ENCODE assay signal across 8 cellular contexts in genomic region chr19:12778020-12778904, GRCh38. TPM values are rescaled to one million over a fixed set of nuclear protein-coding genes. Genes with fewer than 3 reads are reported as not detected.
A peak's percentile ranks its signal among the peaks of the same experiment; 100 is the strongest.
DNase-seq lines count a peak whose midpoint lies in the region; ATAC-seq and TF ChIP-seq lines count a peak whose summit lies in the region.

No MANE protein-coding gene starts in this region.

- H3K27me3 ChIP-seq in muscle layer of duodenum (ENCODE audit: low read depth, low read length) (no peaks in the 10 kb centered on the region), tibial nerve (no peaks in the 10 kb centered on the region)

- CTCF ChIA-PET in activated CD8-positive, alpha-beta T cell treated with anti-CD3 and anti-CD28 coated beads, Interleukin-2, amount 10 ng/mL, durations not matched to agents 7 days and 5 days (lab: Charles Lee) = interaction anchor here (1.0 to 8.5 kb wide), 15 partner anchors 7 to 73 kb away, joined by 3 to 390 read pairs (median 8); partner anchors contain the start of genes GET3, JUNB, PRDX2 and RNASEH2A

- TF ChIP-seq POLR2A in tibial nerve (IDR thresholded peaks at IDR 0.05) = peak in 1 of 2 donors; percentile 29

- peak overlapping the region; percentile 72 for H3K4me3 Mint-ChIP-seq in activated CD8-positive, alpha-beta T cell treated with anti-CD3 and anti-CD28 coated beads, Interleukin-2, amount 10 ng/mL, durations not matched to agents 7 days and 5 days

- H3K27ac Mint-ChIP-seq in activated CD8-positive, alpha-beta T cell treated with anti-CD3 and anti-CD28 coated beads, Interleukin-2, amount 10 ng/mL, durations not matched to agents 7 days and 5 days = peak overlapping the region; percentile 85

- ATAC-seq in activated CD8-positive, alpha-beta T cell treated with anti-CD3 and anti-CD28 coated beads, Interleukin-2, amount 10 ng/mL, durations not matched to agents 7 days and 5 days = peak; percentile 6
- peak; percentile 13 for ATAC-seq in esophagus mucosa

- TF ChIP-seq CTCF in 22Rv1 (IDR thresholded peaks at IDR 0.05) = no peak
- TF ChIP-seq CTCF in GM12864 (IDR thresholded peaks at IDR 0.05; ENCODE audit: low read depth, low read length, missing control alignments) = peak; percentile 3
- no peak for TF ChIP-seq CTCF in tibial nerve (IDR thresholded peaks at IDR 0.05)

- no peaks in the 10 kb centered on the region for H3K27me3 Mint-ChIP-seq in activated CD8-positive, alpha-beta T cell treated with anti-CD3 and anti-CD28 coated beads, Interleukin-2, amount 10 ng/mL, durations not matched to agents 7 days and 5 days (ENCODE audit: low read depth)

- H3K4me3 ChIP-seq in GM12864 (ENCODE audit: low read depth, low read length) = peak overlapping the region; percentile 68
- peak overlapping the region; percentile 63 to 89 for H3K4me3 ChIP-seq in muscle layer of duodenum (ENCODE audit: low read depth in 1 of 2, low read length in 2 of 2)
- H3K4me3 ChIP-seq in tibial nerve = peak overlapping the region; percentile 53 to 81 (median 60)

- peaks cover 45% of the 10 kb centered on the region for H3K4me1 Mint-ChIP-seq in activated CD8-positive, alpha-beta T cell treated with anti-CD3 and anti-CD28 coated beads, Interleukin-2, amount 10 ng/mL, durations not matched to agents 7 days and 5 days (ENCODE audit: low read depth)

- peaks cover 8 to 24% of the 10 kb centered on the region in 2 donors for H3K4me1 ChIP-seq in muscle layer of duodenum (ENCODE audit: control insufficient read depth in 1 of 2, insufficient read depth in 2 of 2, low read length in 2 of 2)
- peaks cover 0 to 58% (median 45%) of the 10 kb centered on the region in 4 donors for H3K4me1 ChIP-seq in tibial nerve

- H3K9me3 Mint-ChIP-seq in activated CD8-positive, alpha-beta T cell treated with anti-CD3 and anti-CD28 coated beads, Interleukin-2, amount 10 ng/mL, durations not matched to agents 7 days and 5 days (ENCODE audit: insufficient read depth) = no peaks in the 10 kb centered on the region

- peak overlapping the region; percentile 95 for H3K27ac ChIP-seq in 22Rv1
- H3K27ac ChIP-seq in muscle layer of duodenum (ENCODE audit: low read length) = peak overlapping the region; percentile 95
- H3K27ac ChIP-seq in tibial nerve = peak overlapping the region; percentile 93 to 98 (median 94)

- POLR2A ChIA-PET in activated CD8-positive, alpha-beta T cell treated with anti-CD3 and anti-CD28 coated beads, Interleukin-2, amount 10 ng/mL, durations not matched to agents 7 days and 5 days (lab: Charles Lee) = interaction anchor here (0.6 to 15.2 kb wide), 7 partner anchors 8 to 44 kb away, joined by 3 to 380 read pairs (median 5); partner anchors contain the start of gene JUNB

- no peaks in the 10 kb centered on the region for H3K9me3 ChIP-seq in muscle layer of duodenum (ENCODE audit: control insufficient read depth in 1 of 2, low read length in 2 of 2)
- H3K9me3 ChIP-seq in tibial nerve = no peaks in the 10 kb centered on the region

- 2 to 3% methylated on average over 33 to 44 of the region's 44 CpGs for WGBS in tibial nerve, 2 donors

- DNase-seq in GM12864 (ENCODE audit: low read depth) (no peak), NCI-H2107 treated with DMSO at 0.1 percent for 48 hours (lab: John Stamatoyannopoulos, UW; ENCODE audit: unreplicated experiment) (peak; percentile 65), tibial nerve (ENCODE audit: low spot score in 2 of 2) (peak in 1 of 2 donors; percentile 63), GM19238 (ENCODE audit: insufficient read length, low spot score) (no peak)
- DNase-seq in activated CD8-positive, alpha-beta T cell treated with anti-CD3 and anti-CD28 coated beads, Interleukin-2, amount 10 ng/mL, durations not matched to agents 7 days and 5 days = peak; percentile 58

- peak in 1 of 2 donors; percentile 36 for TF ChIP-seq EP300 in tibial nerve (IDR thresholded peaks at IDR 0.05)

- no peaks in the 10 kb centered on the region for H3K36me3 Mint-ChIP-seq in activated CD8-positive, alpha-beta T cell treated with anti-CD3 and anti-CD28 coated beads, Interleukin-2, amount 10 ng/mL, durations not matched to agents 7 days and 5 days (ENCODE audit: low read depth)

- peaks cover 0 to 1% of the 10 kb centered on the region in 2 donors for H3K36me3 ChIP-seq in muscle layer of duodenum (ENCODE audit: control insufficient read depth in 1 of 2, insufficient read depth in 2 of 2, low read length in 2 of 2)
- H3K36me3 ChIP-seq in tibial nerve = no peaks in the 10 kb centered on the region

RNA-seq across cellular contexts. Expression of gene HOOK2, which starts 2.9 kb away (rescaled TPM):
- 10 to 100 TPM; 14.4 to 16.9 TPM for total RNA-seq in activated CD8-positive, alpha-beta T cell treated with anti-CD3 and anti-CD28 coated beads, Interleukin-2, amount 10 ng/mL, durations not matched to agents 7 days and 5 days
- total RNA-seq in esophagus mucosa (38.2 TPM), tibial nerve (100 to 1,000 TPM in 1 of 4 donors, 10 to 100 TPM in 3; 27.3 to 109 (median 50.2) TPM)

RNA-seq across cellular contexts. Expression of gene JUNB, which starts 13.0 kb away (rescaled TPM):
- 10 to 100 TPM; 90.4 to 92.9 TPM for total RNA-seq in activated CD8-positive, alpha-beta T cell treated with anti-CD3 and anti-CD28 coated beads, Interleukin-2, amount 10 ng/mL, durations not matched to agents 7 days and 5 days
- 267 TPM for total RNA-seq in esophagus mucosa
- total RNA-seq in tibial nerve = 100 to 1,000 TPM; 421 to 676 (median 613) TPM

RNA-seq across cellular contexts. Expression of gene PRDX2, which starts 23.3 kb away (rescaled TPM):
- 100 to 1,000 TPM; 250 to 267 TPM for total RNA-seq in activated CD8-positive, alpha-beta T cell treated with anti-CD3 and anti-CD28 coated beads, Interleukin-2, amount 10 ng/mL, durations not matched to agents 7 days and 5 days
- total RNA-seq in esophagus mucosa (304 TPM), tibial nerve (100 to 1,000 TPM; 129 to 182 (median 163) TPM)

RNA-seq across cellular contexts. Expression of gene THSD8, which starts 23.6 kb away (rescaled TPM):
- total RNA-seq in activated CD8-positive, alpha-beta T cell treated with anti-CD3 and anti-CD28 coated beads, Interleukin-2, amount 10 ng/mL, durations not matched to agents 7 days and 5 days = 10 to 100 TPM; 17.7 to 30.9 TPM
- total RNA-seq in esophagus mucosa (9.7 TPM), tibial nerve (1 to 10 TPM in 1 of 4 donors, not detected in 3; 4.8 TPM)

RNA-seq across cellular contexts. Expression of gene BEST2, which starts 26.7 kb away (rescaled TPM):
- not detected for total RNA-seq in activated CD8-positive, alpha-beta T cell treated with anti-CD3 and anti-CD28 coated beads, Interleukin-2, amount 10 ng/mL, durations not matched to agents 7 days and 5 days
- total RNA-seq in esophagus mucosa (not detected), tibial nerve (under 1 TPM in 1 of 4 donors, not detected in 3; 0.21 TPM)

Comparison
In these comparisons a context has a peak if more than half of its experiments do, and no peak if none do; other contexts are left out.
1. DNase-seq: peak in NCI-H2107 treated with DMSO at 0.1 percent for 48 hours (single experiment) and activated CD8-positive, alpha-beta T cell treated with anti-CD3 and anti-CD28 coated beads, Interleukin-2, amount 10 ng/mL, durations not matched to agents 7 days and 5 days (single experiment); none in GM12864 (single experiment) and GM19238 (single experiment).
2. Peak in every context shown above with its lines, with median percentiles within 50 percentile points of each other: H3K27ac ChIP-seq and H3K4me3 ChIP-seq.